ENCODE assay signal across 29 cellular contexts in genomic region chr19:1646931-1647663, GRCh38. TPM values are rescaled to one million over a fixed set of nuclear protein-coding genes. Genes with fewer than 3 reads are reported as not detected.
DNase-seq lines count a peak whose midpoint lies in the region; ATAC-seq and TF ChIP-seq lines count a peak whose summit lies in the region.
"Had no signal": no experiment of that assay in that cellular context is flagged by ENCODE, and none has a peak within 500 bp of the region (broad histone marks: within the 10 kb centered on the region; RNA-seq: fewer than 3 reads in every experiment).

No MANE protein-coding gene starts in this region.

- POLR2A ChIA-PET in HEK293 (lab: Yijun Ruan, JAX) = no interaction called here
- POLR2A ChIA-PET in activated B cell treated with CpG ODN at 0.5 μM for 24 hours (lab: Charles Lee) = interaction anchor here (0.6 to 6.9 kb wide), 3 partner anchors 14 to 28 kb away, joined by 3 to 121 read pairs (median 5); no protein-coding TSS in a partner anchor

- 91% methylated on average over 13 to 29 of the region's 29 CpGs for WGBS in body of pancreas, 2 donors

- TF ChIP-seq POLR2A in body of pancreas (IDR thresholded peaks at IDR 0.05) = no peak

- DNase-seq in cardiac muscle cell (ENCODE audit: low read depth in 1 of 2, low spot score in 1 of 2) = no peak
- no peak for DNase-seq in Right ventricle myocardium superior
- DNase-seq in activated B cell treated with CpG ODN at 0.5 μM for 24 hours = no peak
- DNase-seq in stimulated activated naive B cell treated with anti-CD40 and anti-IgM and Interleukin-4, amounts not matched to agents 10 μg/mL and 1 μg/mL and 100 μg/mL, for 72 hours = no peak
- no peak for DNase-seq in T-helper 2 cell treated with Interferon-gamma antibody and Interleukin-4, amounts not matched to agents 5 μg/mL and 100 μg/mL, for 36 hours (ENCODE audit: low spot score)
- no peak for DNase-seq in NCI-H1417 (lab: John Stamatoyannopoulos, UW)
- DNase-seq in body of pancreas = no peak
- DNase-seq: activated CD4-positive, alpha-beta memory T cell treated with anti-CD3 and anti-CD28 coated beads for 36 hours; activated CD8-positive, alpha-beta memory T cell treated with anti-CD3 and anti-CD28 coated beads, Interleukin-2, amount 50 U/mL, for 4 hours; activated naive CD4-positive, alpha-beta T cell treated with anti-CD3 and anti-CD28 coated beads for 36 hours; CD4-positive, alpha-beta memory T cell; colonic mucosa; DMS153; effector memory CD8-positive, alpha-beta T cell; GM23248; NCI-H1092; NCI-H187 treated with DMSO at 0.1 percent for 48 hours; NCI-H524; right lobe of liver; stimulated activated CD4-positive, alpha-beta T cell treated with anti-CD3 and anti-CD28 coated beads, Interleukin-2, amount 100 ng/mL, for 48 hours; T-cell had no signal

- TF ChIP-seq CTCF in cardiac muscle cell (IDR thresholded peaks at IDR 0.05; ENCODE audit: low read depth, low read length) (no peak), HEK293 (tag by site-specific recombination; IDR thresholded peaks at IDR 0.05) (no peak), activated B cell treated with CpG ODN at 0.5 μM for 24 hours (IDR thresholded peaks at IDR 0.05) (no peak), body of pancreas (IDR thresholded peaks at IDR 0.05) (no peak)

- CTCF ChIA-PET in HEK293 (lab: Yijun Ruan, JAX) = no interaction called here
- CTCF ChIA-PET in activated B cell treated with CpG ODN at 0.5 μM for 24 hours (lab: Charles Lee) = interaction anchor here (1.1 kb wide), 2 partner anchors 22 to 25 kb away, joined by 3 to 4 read pairs; no protein-coding TSS in a partner anchor

- H3K4me3 Mint-ChIP-seq in activated B cell treated with CpG ODN at 0.5 μM for 24 hours = peak overlapping the region; percentile 81
- peak overlapping the region; percentile 93 to 99 for H3K4me3 Mint-ChIP-seq in stimulated activated naive B cell treated with anti-CD40 and anti-IgM and Interleukin-4, amounts not matched to agents 10 μg/mL and 1 μg/mL and 100 μg/mL, for 72 hours
- no peak overlapping the region for H3K4me3 Mint-ChIP-seq in T-helper 2 cell treated with Interferon-gamma antibody and Interleukin-4, amounts not matched to agents 5 μg/mL and 100 μg/mL, for 36 hours
- H3K4me3 Mint-ChIP-seq: activated CD4-positive, alpha-beta memory T cell treated with anti-CD3 and anti-CD28 coated beads for 36 hours; activated naive CD4-positive, alpha-beta T cell treated with anti-CD3 and anti-CD28 coated beads for 36 hours; activated T-helper 1 cell treated with anti-CD3 and anti-CD28 coated beads, Interleukin-12 subunit alpha, Interleukin-12 subunit beta, Interleukin-2, Interleukin-4 antibody, amounts not matched to agents 30 ng/mL and 10 ng/mL and 1 ng/mL, durations not matched to agents 14 hours and 24 hours and 36 hours; CD4-positive, alpha-beta memory T cell; effector memory CD8-positive, alpha-beta T cell; T-cell had no signal

- H3K4me3 ChIP-seq in cardiac muscle cell = no peak overlapping the region
- no peak overlapping the region for H3K4me3 ChIP-seq in HEK293 (ENCODE audit: low read depth, low read length)
- H3K4me3 ChIP-seq in body of pancreas = no peak overlapping the region
- H3K4me3 ChIP-seq: breast epithelium, colonic mucosa, GM23248, right lobe of liver, SJSA1, testis had no signal

- peak overlapping the region; percentile 92 for H3K27ac Mint-ChIP-seq in activated B cell treated with CpG ODN at 0.5 μM for 24 hours
- peak overlapping the region; percentile 98 for H3K27ac Mint-ChIP-seq in stimulated activated naive B cell treated with anti-CD40 and anti-IgM and Interleukin-4, amounts not matched to agents 10 μg/mL and 1 μg/mL and 100 μg/mL, for 72 hours
- H3K27ac Mint-ChIP-seq in T-helper 2 cell treated with Interferon-gamma antibody and Interleukin-4, amounts not matched to agents 5 μg/mL and 100 μg/mL, for 36 hours = no peak overlapping the region
- H3K27ac Mint-ChIP-seq: activated CD4-positive, alpha-beta memory T cell treated with anti-CD3 and anti-CD28 coated beads for 36 hours; activated naive CD4-positive, alpha-beta T cell treated with anti-CD3 and anti-CD28 coated beads for 36 hours; activated T-helper 1 cell treated with anti-CD3 and anti-CD28 coated beads, Interleukin-12 subunit alpha, Interleukin-12 subunit beta, Interleukin-2, Interleukin-4 antibody, amounts not matched to agents 30 ng/mL and 10 ng/mL and 1 ng/mL, durations not matched to agents 14 hours and 24 hours and 36 hours; effector memory CD8-positive, alpha-beta T cell; T-cell had no signal

- no peaks in the 10 kb centered on the region for H3K27me3 ChIP-seq in cardiac muscle cell
- no peaks in the 10 kb centered on the region for H3K27me3 ChIP-seq in body of pancreas
- H3K27me3 ChIP-seq: breast epithelium, colonic mucosa, Peyer's patch, right lobe of liver, SJSA1, testis had no signal

- intact Hi-C loops in Right ventricle myocardium superior (cut with DNase I) (no loop called here), activated B cell treated with CpG ODN at 0.5 μM for 24 hours (cut with micrococcal nuclease) (no loop called here), body of pancreas (cut with DNase I) (no loop called here)

- H3K27me3 Mint-ChIP-seq in activated B cell treated with CpG ODN at 0.5 μM for 24 hours = no peaks in the 10 kb centered on the region
- no peaks in the 10 kb centered on the region for H3K27me3 Mint-ChIP-seq in stimulated activated naive B cell treated with anti-CD40 and anti-IgM and Interleukin-4, amounts not matched to agents 10 μg/mL and 1 μg/mL and 100 μg/mL, for 72 hours
- H3K27me3 Mint-ChIP-seq in T-helper 2 cell treated with Interferon-gamma antibody and Interleukin-4, amounts not matched to agents 5 μg/mL and 100 μg/mL, for 36 hours (ENCODE audit: low read depth) = no peaks in the 10 kb centered on the region
- H3K27me3 Mint-ChIP-seq: activated CD4-positive, alpha-beta memory T cell treated with anti-CD3 and anti-CD28 coated beads for 36 hours; effector memory CD8-positive, alpha-beta T cell; T-cell had no signal

- H3K36me3 ChIP-seq in cardiac muscle cell (no peaks in the 10 kb centered on the region), HEK293 (ENCODE audit: control insufficient read depth in 2 of 2, insufficient read depth in 1 of 2, low read length in 2 of 2) (peaks cover 14 to 78% of the 10 kb centered on the region in 2 experiments; a peak in 2 of 3 replicates), body of pancreas (replicated peaks in 1 of 2; ENCODE audit: insufficient read depth in 1 of 2, low read depth in 2 of 2) (no peaks in the 10 kb centered on the region)
- H3K36me3 ChIP-seq: breast epithelium, colonic mucosa, right lobe of liver had no signal

- H3K27ac ChIP-seq in cardiac muscle cell = peak overlapping the region; percentile 11
- no peak overlapping the region for H3K27ac ChIP-seq in HEK293 (ENCODE audit: extremely low read depth, low read depth, low read length)
- H3K27ac ChIP-seq in body of pancreas = no peak overlapping the region
- H3K27ac ChIP-seq: 22Rv1, breast epithelium, colonic mucosa, GM23248, right lobe of liver, SJSA1, testis had no signal

- H3K9me3 ChIP-seq in cardiac muscle cell (ENCODE audit: low read depth) = no peaks in the 10 kb centered on the region
- H3K9me3 ChIP-seq in HEK293 (ENCODE audit: control insufficient read depth, insufficient read depth, low read depth, low read length) = no peaks in the 10 kb centered on the region
- no peaks in the 10 kb centered on the region for H3K9me3 ChIP-seq in body of pancreas
- H3K9me3 ChIP-seq: breast epithelium, colonic mucosa, Peyer's patch, right lobe of liver, SJSA1, testis had no signal

- peaks cover 50% of the 10 kb centered on the region for H3K4me1 Mint-ChIP-seq in activated B cell treated with CpG ODN at 0.5 μM for 24 hours
- peaks cover 41 to 73% of the 10 kb centered on the region in 2 donors for H3K4me1 Mint-ChIP-seq in stimulated activated naive B cell treated with anti-CD40 and anti-IgM and Interleukin-4, amounts not matched to agents 10 μg/mL and 1 μg/mL and 100 μg/mL, for 72 hours
- peaks cover 7% of the 10 kb centered on the region for H3K4me1 Mint-ChIP-seq in T-helper 2 cell treated with Interferon-gamma antibody and Interleukin-4, amounts not matched to agents 5 μg/mL and 100 μg/mL, for 36 hours (ENCODE audit: low read depth)

- ATAC-seq in Right ventricle myocardium superior (ENCODE audit: poor library complexity) (no peak), activated B cell treated with CpG ODN at 0.5 μM for 24 hours (ENCODE audit: low read depth) (no peak), body of pancreas (no peak)
- ATAC-seq in stimulated activated naive B cell treated with anti-CD40 and anti-IgM and Interleukin-4, amounts not matched to agents 10 μg/mL and 1 μg/mL and 100 μg/mL, for 72 hours (replicated peaks) = no peak
- ATAC-seq: activated CD4-positive, CD25-positive, alpha-beta regulatory T cell treated with anti-CD3 and anti-CD28 coated beads, Interleukin-2, amount 50 U/mL, for 24 hours; effector memory CD8-positive, alpha-beta T cell; right lobe of liver; T-cell had no signal

- peaks cover 44% of the 10 kb centered on the region for H3K36me3 Mint-ChIP-seq in activated B cell treated with CpG ODN at 0.5 μM for 24 hours (ENCODE audit: low read depth)
- H3K36me3 Mint-ChIP-seq in stimulated activated naive B cell treated with anti-CD40 and anti-IgM and Interleukin-4, amounts not matched to agents 10 μg/mL and 1 μg/mL and 100 μg/mL, for 72 hours = peaks cover 47 to 49% of the 10 kb centered on the region in 2 donors
- peaks cover 16% of the 10 kb centered on the region for H3K36me3 Mint-ChIP-seq in T-helper 2 cell treated with Interferon-gamma antibody and Interleukin-4, amounts not matched to agents 5 μg/mL and 100 μg/mL, for 36 hours (ENCODE audit: low read depth)

- H3K4me1 ChIP-seq in cardiac muscle cell (ENCODE audit: low read depth) (no peaks in the 10 kb centered on the region), HEK293 (ENCODE audit: control insufficient read depth, insufficient read depth, low read length) (peaks cover 3% of the 10 kb centered on the region; the same call in 1 of the 2 replicates), body of pancreas (peaks cover 11% of the 10 kb centered on the region)
- H3K4me1 ChIP-seq: right lobe of liver had no signal

- no peaks in the 10 kb centered on the region for H3K9me3 Mint-ChIP-seq in activated B cell treated with CpG ODN at 0.5 μM for 24 hours
- H3K9me3 Mint-ChIP-seq in stimulated activated naive B cell treated with anti-CD40 and anti-IgM and Interleukin-4, amounts not matched to agents 10 μg/mL and 1 μg/mL and 100 μg/mL, for 72 hours = no peaks in the 10 kb centered on the region
- H3K9me3 Mint-ChIP-seq in T-helper 2 cell treated with Interferon-gamma antibody and Interleukin-4, amounts not matched to agents 5 μg/mL and 100 μg/mL, for 36 hours = no peaks in the 10 kb centered on the region
- H3K9me3 Mint-ChIP-seq: activated CD4-positive, alpha-beta memory T cell treated with anti-CD3 and anti-CD28 coated beads for 36 hours; activated naive CD4-positive, alpha-beta T cell treated with anti-CD3 and anti-CD28 coated beads for 36 hours; activated T-helper 1 cell treated with anti-CD3 and anti-CD28 coated beads, Interleukin-12 subunit alpha, Interleukin-12 subunit beta, Interleukin-2, Interleukin-4 antibody, amounts not matched to agents 30 ng/mL and 10 ng/mL and 1 ng/mL, durations not matched to agents 14 hours and 24 hours and 36 hours; effector memory CD8-positive, alpha-beta T cell; T-cell had no signal

RNA-seq across cellular contexts. Expression of gene TCF3, which starts 5.3 kb away (rescaled TPM):
- total RNA-seq in cardiac muscle cell (250 and 281 TPM in 2 replicates), Right ventricle myocardium superior (20.0 TPM), activated B cell treated with CpG ODN at 0.5 μM for 24 hours (139 and 143 TPM in 2 replicates), body of pancreas (10 to 100 TPM; 23.7 to 25.4 TPM)
- 110 and 136 TPM in 2 replicates for polyA plus RNA-seq in cardiac muscle cell

RNA-seq across cellular contexts. Expression of gene UQCR11, which starts 41.8 kb away (rescaled TPM):
- 73.6 and 161 TPM in 2 replicates for total RNA-seq in cardiac muscle cell
- polyA plus RNA-seq in cardiac muscle cell = 842 and 1,116 TPM in 2 replicates
- total RNA-seq in Right ventricle myocardium superior = 1,222 TPM
- total RNA-seq in activated B cell treated with CpG ODN at 0.5 μM for 24 hours = 117 and 141 TPM in 2 replicates
- total RNA-seq in body of pancreas = 10 to 100 TPM; 12.2 to 52.4 TPM

RNA-seq across cellular contexts. Expression of gene MBD3, which starts 54.4 kb away (rescaled TPM):
- total RNA-seq in cardiac muscle cell (171 and 179 TPM in 2 replicates), Right ventricle myocardium superior (52.4 TPM), activated B cell treated with CpG ODN at 0.5 μM for 24 hours (91.9 and 96.9 TPM in 2 replicates), body of pancreas (10 to 100 TPM; 37.4 to 91.6 TPM)
- polyA plus RNA-seq in cardiac muscle cell = 71.6 and 93.3 TPM in 2 replicates
